Comparison of ENCODE assay signal across 10 cellular contexts in genomic region chr13:46210362-46211083, GRCh38. TPM values are rescaled to one million over a fixed set of nuclear protein-coding genes. Genes with fewer than 3 reads are reported as not detected.
A peak's percentile ranks its signal among the peaks of the same experiment; 100 is the strongest.
DNase-seq lines count a peak whose midpoint lies in the region; ATAC-seq, FAIRE-seq and TF ChIP-seq lines count a peak whose summit lies in the region.
"Had no signal": no experiment of that assay in that cellular context is flagged by ENCODE, and none has a peak within 500 bp of the region (broad histone marks: within the 10 kb centered on the region; RNA-seq: fewer than 3 reads in every experiment).

No MANE protein-coding gene starts in this region.

- peak overlapping the region; percentile 56 for H2AFZ ChIP-seq in HepG2 (ENCODE audit: low read length)

- H3K27ac ChIP-seq in HepG2 (ENCODE audit: extremely low read length, insufficient read depth, low read length) (no peak overlapping the region), right lobe of liver (no peak overlapping the region)

- ATAC-seq in HepG2 (no peak), right lobe of liver (no peak), GM21619 (IDR thresholded peaks at IDR 0.05; ENCODE audit: unreplicated experiment) (no peak), HG03460 (IDR thresholded peaks at IDR 0.05; ENCODE audit: unreplicated experiment) (no peak)

- H3K36me3 Mint-ChIP-seq in activated naive CD8-positive, alpha-beta T cell treated with anti-CD3 and anti-CD28 coated beads for 36 hours, result no peaks in the 10 kb centered on the region

- POLR2A ChIA-PET in HepG2 (lab: Yijun Ruan, JAX), result no interaction called here

- no peak overlapping the region for H3K4me2 ChIP-seq in HepG2 (ENCODE audit: low read depth, low read length)

- no peaks in the 10 kb centered on the region for H4K20me1 ChIP-seq in HepG2 (ENCODE audit: insufficient read depth, low read length)

- TF ChIP-seq CTCF in HepG2 (CRISPR knock-in tag; IDR thresholded peaks at IDR 0.05), result no peak
- TF ChIP-seq CTCF in right lobe of liver (IDR thresholded peaks at IDR 0.05), result no peak

- TF ChIP-seq EP300 in HepG2 (IDR thresholded peaks at IDR 0.05; ENCODE audit: low read depth in 2 of 2, low read length in 2 of 2) (no peak), HepG2 (CRISPR knock-in tag; IDR thresholded peaks at IDR 0.05; ENCODE audit: borderline replicate concordance) (no peak)

- H3K9me3 Mint-ChIP-seq in activated naive CD8-positive, alpha-beta T cell treated with anti-CD3 and anti-CD28 coated beads for 36 hours, result no peaks in the 10 kb centered on the region
- H3K9me3 Mint-ChIP-seq: H9 had no signal

- 53% methylated on average over 6 of the region's 6 CpGs for WGBS in HepG2 (ENCODE audit: low lambda C conversion rate)
- WGBS in right lobe of liver (ENCODE audit: insufficient coverage, low coverage, low lambda C conversion rate, missing lambda C conversion rate), result 57% methylated on average over 6 of the region's 6 CpGs

- H3K4me3 Mint-ChIP-seq in activated naive CD8-positive, alpha-beta T cell treated with anti-CD3 and anti-CD28 coated beads for 36 hours, result peak overlapping the region; percentile 88

- no peak for TF ChIP-seq RAD21 in HepG2 (CRISPR knock-in tag; IDR thresholded peaks at IDR 0.05)

- H3K36me3 ChIP-seq in HepG2 (replicated peaks in 1 of 2; ENCODE audit: control insufficient read depth in 1 of 2, insufficient read depth in 2 of 2, low read length in 2 of 2) (no peaks in the 10 kb centered on the region), right lobe of liver (no peaks in the 10 kb centered on the region), mucosa of stomach (ENCODE audit: control insufficient read depth, insufficient read depth, low read length) (no peaks in the 10 kb centered on the region)

- intact Hi-C loops in HepG2 (cut with micrococcal nuclease; ENCODE audit: unreplicated experiment), result no loop called here
- intact Hi-C loops in right lobe of liver (cut with DNase I), result no loop called here

- peaks cover 6 to 31% of the 10 kb centered on the region in 2 experiments for H3K27me3 ChIP-seq in HepG2 (ENCODE audit: control insufficient read depth in 1 of 2, insufficient read depth in 2 of 2, low read length in 2 of 2)
- no peaks in the 10 kb centered on the region for H3K27me3 ChIP-seq in right lobe of liver
- no peaks in the 10 kb centered on the region for H3K27me3 ChIP-seq in mucosa of stomach (ENCODE audit: control insufficient read depth, insufficient read depth, low read length)

- CTCF ChIA-PET in HepG2 (lab: Yijun Ruan, JAX; ENCODE audit: low intra/inter-chr PET ratio, low total read pairs), result no interaction called here

- no peak for DNase-seq in HepG2 (ENCODE audit: low spot score)
- DNase-seq in right lobe of liver, result no peak
- no peak for DNase-seq in activated naive CD8-positive, alpha-beta T cell treated with anti-CD3 and anti-CD28 coated beads for 36 hours
- no peak for DNase-seq in cerebellar cortex (ENCODE audit: low spot score)
- DNase-seq in NCI-H526 (lab: John Stamatoyannopoulos, UW), result no peak
- DNase-seq: H9 had no signal

- no peak overlapping the region for H3K4me3 ChIP-seq in HepG2 (replicated peaks in 1 of 3; ENCODE audit: insufficient read depth in 1 of 3, low read depth in 2 of 3, low read length in 3 of 3)
- H3K4me3 ChIP-seq in right lobe of liver, result no peak overlapping the region
- H3K4me3 ChIP-seq in mucosa of stomach (ENCODE audit: low read length), result no peak overlapping the region

- TF ChIP-seq POLR2A in HepG2 (IDR thresholded peaks at IDR 0.05; ENCODE audit: insufficient read depth in 1 of 2, low read depth in 2 of 2, low read length in 2 of 2) (no peak), right lobe of liver (IDR thresholded peaks at IDR 0.05) (no peak)

- H3K4me1 ChIP-seq in HepG2 (ENCODE audit: insufficient read depth, low read length) (peaks cover 15% of the 10 kb centered on the region), right lobe of liver (no peaks in the 10 kb centered on the region), mucosa of stomach (ENCODE audit: control insufficient read depth, insufficient read depth, low read length) (peaks cover 29% of the 10 kb centered on the region)

- no peaks in the 10 kb centered on the region for H3K79me2 ChIP-seq in HepG2 (ENCODE audit: insufficient read depth, low read length)

- H3K27me3 Mint-ChIP-seq in activated naive CD8-positive, alpha-beta T cell treated with anti-CD3 and anti-CD28 coated beads for 36 hours, result no peaks in the 10 kb centered on the region

- peaks cover 36% of the 10 kb centered on the region for H3K4me1 Mint-ChIP-seq in activated naive CD8-positive, alpha-beta T cell treated with anti-CD3 and anti-CD28 coated beads for 36 hours

- peak overlapping the region; percentile 87 for H3K27ac Mint-ChIP-seq in activated naive CD8-positive, alpha-beta T cell treated with anti-CD3 and anti-CD28 coated beads for 36 hours
- H3K27ac Mint-ChIP-seq: H9 had no signal

- H3K9me3 ChIP-seq in HepG2 (ENCODE audit: low read length) (no peaks in the 10 kb centered on the region), right lobe of liver (no peaks in the 10 kb centered on the region), mucosa of stomach (ENCODE audit: control insufficient read depth, low read length) (no peaks in the 10 kb centered on the region)

- H3K9ac ChIP-seq in HepG2 (ENCODE audit: insufficient read depth, low read depth, low read length) (no peak overlapping the region), mucosa of stomach (ENCODE audit: low read length) (peak overlapping the region; percentile 42)

- FAIRE-seq in HepG2 (lab: Jason Lieb, UNC), result no peak
- FAIRE-seq: bronchial epithelial cell had no signal

- no TSS peak for BruUV-seq in HepG2 (replicated peaks; lab: Mats Ljungman, UMichigan)

- in situ Hi-C loops in HepG2 (cut with HindIII; ENCODE audit: extremely low pct_ligation_motif_present, low pct_unique_long_range_greater_than_20kb), result no loop called here

TF ChIP-seq in HepG2, 621 proteins besides CTCF, POLR2A, EP300 and RAD21:
- TF ChIP-seq MED8 (CRISPR knock-in tag; IDR thresholded peaks at IDR 0.05; ENCODE audit: insufficient replicate concordance), result no peak
- TF ChIP-seq ZNF468 (CRISPR knock-in tag; IDR thresholded peaks at IDR 0.05), result no peak
- TF ChIP-seq MAF1 (CRISPR knock-in tag; IDR thresholded peaks at IDR 0.05; ENCODE audit: borderline replicate concordance), result no peak
- no peak for TF ChIP-seq STAT5B (CRISPR knock-in tag; IDR thresholded peaks at IDR 0.05)
- TF ChIP-seq CBX2 (IDR thresholded peaks at IDR 0.05; ENCODE audit: low read depth, low read length), result peak; percentile 92
- no peak for TF ChIP-seq CBX2 (CRISPR knock-in tag; IDR thresholded peaks at IDR 0.05; ENCODE audit: low read depth)

RNA-seq across cellular contexts. Expression of gene LRRC63, which starts 1.2 kb away (rescaled TPM):
- total RNA-seq in HepG2 (2016; rRNA removed; fragmentation: Illumina TruSeq; extraction: Trizol) (not detected in 2 replicates), right lobe of liver (under 1 TPM in 1 of 6 experiments, not detected in 5; 0.12 TPM)
- not detected in 2 replicates for total RNA-seq in HepG2 (2016; cell fraction: cytosol; rRNA removed; fragmentation: Illumina TruSeq; extraction: Trizol; ENCODE audit: low read depth)
- total RNA-seq in HepG2 (2016; cell fraction: insoluble cytoplasmic fraction; rRNA removed; fragmentation: Illumina TruSeq; extraction: Trizol), result not detected in 2 replicates
- total RNA-seq in HepG2 (2016; cell fraction: membrane; rRNA removed; fragmentation: Illumina TruSeq; extraction: Trizol), result not detected in 2 replicates
- not detected in 2 replicates for total RNA-seq in HepG2 (2016; cell fraction: nucleus; rRNA removed; fragmentation: Illumina TruSeq; extraction: Trizol)
- polyA plus RNA-seq in HepG2 (2011; rRNA removed), result not detected in 2 replicates
- polyA plus RNA-seq in HepG2 (2011; cell fraction: cytosol; rRNA removed), result not detected in 2 replicates
- polyA plus RNA-seq in HepG2 (2011; cell fraction: nucleus; rRNA removed), result not detected in 2 replicates
- not detected in 2 replicates for polyA plus RNA-seq in HepG2 (2012)
- not detected in 2 replicates for polyA plus RNA-seq in HepG2 (2016; cell fraction: cytosol; fragmentation: Illumina TruSeq; extraction: Trizol; ENCODE audit: low read depth)
- not detected in 2 replicates for polyA plus RNA-seq in HepG2 (2016; cell fraction: insoluble cytoplasmic fraction; fragmentation: Illumina TruSeq; extraction: Trizol; ENCODE audit: low read depth)
- not detected in 2 replicates for polyA plus RNA-seq in HepG2 (2016; cell fraction: membrane; fragmentation: Illumina TruSeq; extraction: Trizol; ENCODE audit: low read depth)
- not detected in 2 replicates for polyA plus RNA-seq in HepG2 (2016; cell fraction: nucleus; fragmentation: Illumina TruSeq; extraction: Trizol; ENCODE audit: insufficient read depth, low read depth)
- not detected in 2 replicates for polyA minus RNA-seq in HepG2 (2011; rRNA and poly(A)+ RNA removed; ENCODE audit: low replicate concordance)
- polyA minus RNA-seq in HepG2 (2011; cell fraction: cytosol; rRNA and poly(A)+ RNA removed), result not detected in 2 replicates
- not detected in 2 replicates for polyA minus RNA-seq in HepG2 (2011; cell fraction: nucleus; rRNA and poly(A)+ RNA removed)
- under 1 TPM; 0.14 to 0.56 TPM for total RNA-seq in activated naive CD8-positive, alpha-beta T cell treated with anti-CD3 and anti-CD28 coated beads for 36 hours
- total RNA-seq: bronchial epithelial cell, H9 had no signal

RNA-seq across cellular contexts. Expression of gene LCP1, which starts 28.5 kb away (rescaled TPM):
- total RNA-seq in HepG2 (2016; rRNA removed; fragmentation: Illumina TruSeq; extraction: Trizol) (1.6 and 2.1 TPM in 2 replicates), right lobe of liver (10 to 100 TPM; 19.7 to 58.1 (median 22.8) TPM)
- 0.20 and 0.35 TPM in 2 replicates for total RNA-seq in HepG2 (2016; cell fraction: cytosol; rRNA removed; fragmentation: Illumina TruSeq; extraction: Trizol; ENCODE audit: low read depth)
- 1.4 and 2.1 TPM in 2 replicates for total RNA-seq in HepG2 (2016; cell fraction: insoluble cytoplasmic fraction; rRNA removed; fragmentation: Illumina TruSeq; extraction: Trizol)
- 1.8 TPM in 2 replicates for total RNA-seq in HepG2 (2016; cell fraction: membrane; rRNA removed; fragmentation: Illumina TruSeq; extraction: Trizol)
- total RNA-seq in HepG2 (2016; cell fraction: nucleus; rRNA removed; fragmentation: Illumina TruSeq; extraction: Trizol), result 0.44 and 0.78 TPM in 2 replicates
- 1.6 TPM in 2 replicates for polyA plus RNA-seq in HepG2 (2011; rRNA removed)
- polyA plus RNA-seq in HepG2 (2011; cell fraction: cytosol; rRNA removed), result 1.0 and 1.7 TPM in 2 replicates
- polyA plus RNA-seq in HepG2 (2011; cell fraction: nucleus; rRNA removed), result 0.59 and 0.85 TPM in 2 replicates
- polyA plus RNA-seq in HepG2 (2012), result 1.4 and 1.9 TPM in 2 replicates
- 0.58 and 0.63 TPM in 2 replicates for polyA plus RNA-seq in HepG2 (2016; cell fraction: cytosol; fragmentation: Illumina TruSeq; extraction: Trizol; ENCODE audit: low read depth)
- polyA plus RNA-seq in HepG2 (2016; cell fraction: insoluble cytoplasmic fraction; fragmentation: Illumina TruSeq; extraction: Trizol; ENCODE audit: low read depth), result 2.6 and 3.2 TPM in 2 replicates
- 2.1 TPM in 2 replicates for polyA plus RNA-seq in HepG2 (2016; cell fraction: membrane; fragmentation: Illumina TruSeq; extraction: Trizol; ENCODE audit: low read depth)
- polyA plus RNA-seq in HepG2 (2016; cell fraction: nucleus; fragmentation: Illumina TruSeq; extraction: Trizol; ENCODE audit: insufficient read depth, low read depth), result 1.1 and 1.3 TPM in 2 replicates
- 0.87 and 1.2 TPM in 2 replicates for polyA minus RNA-seq in HepG2 (2011; rRNA and poly(A)+ RNA removed; ENCODE audit: low replicate concordance)
- polyA minus RNA-seq in HepG2 (2011; cell fraction: cytosol; rRNA and poly(A)+ RNA removed), result 0.44 and 1.1 TPM in 2 replicates
- polyA minus RNA-seq in HepG2 (2011; cell fraction: nucleus; rRNA and poly(A)+ RNA removed), result 0.87 and 0.90 TPM in 2 replicates
- total RNA-seq in activated naive CD8-positive, alpha-beta T cell treated with anti-CD3 and anti-CD28 coated beads for 36 hours, result 100 to 1,000 TPM; 886 to 901 TPM

Comparison
In these comparisons a context has a peak if more than half of its experiments do, and no peak if none do; other contexts are left out.
1. RNA of gene LCP1, which starts 28.5 kb away (total RNA-seq): 886 to 901 TPM in activated naive CD8-positive, alpha-beta T cell treated with anti-CD3 and anti-CD28 coated beads for 36 hours; 19.7 to 58.1 TPM in right lobe of liver and 0.20 to 2.1 TPM in HepG2; every median in the first group is over 10 times any median in the second.